ENCODE assay signal across 8 cellular contexts in the genomic region with DNA sequence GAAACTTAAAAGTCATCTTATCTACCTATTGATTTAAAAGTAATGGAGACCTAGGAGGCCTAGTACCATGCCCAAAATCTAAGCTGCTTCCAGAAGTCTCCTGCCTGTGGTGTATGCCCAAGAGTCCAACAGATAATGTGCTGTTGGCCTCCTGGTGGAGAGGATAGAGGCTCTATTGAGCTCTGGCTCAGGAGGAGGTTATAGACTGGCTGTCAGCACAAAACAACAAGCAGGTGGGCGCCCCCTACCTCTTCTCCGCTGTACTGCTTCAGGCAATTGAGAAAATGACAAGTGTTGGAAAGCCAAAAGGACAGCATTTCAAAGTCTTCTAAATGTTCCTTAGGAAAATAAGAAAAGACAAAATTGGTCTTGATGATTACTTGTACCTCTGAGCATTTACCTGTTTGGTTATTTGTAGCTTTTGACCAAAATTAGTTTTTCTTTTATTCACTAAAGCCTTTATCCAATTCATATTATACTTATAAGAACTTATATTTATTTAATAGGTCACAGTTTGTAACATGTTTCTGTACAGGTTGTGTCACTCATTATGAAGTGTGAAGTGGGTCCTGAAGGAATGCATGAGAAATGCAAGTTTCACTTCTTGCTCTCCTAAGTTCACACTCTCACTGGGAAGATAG. TPM values are rescaled to one million over a fixed set of nuclear protein-coding genes. Genes with fewer than 3 reads are reported as not detected.
DNase-seq lines count a peak whose midpoint lies in the region; ATAC-seq and TF ChIP-seq lines count a peak whose summit lies in the region.

No MANE protein-coding gene starts in this region.

- DNase-seq in EH (ENCODE audit: low read depth) = peak; percentile 80
- DNase-seq in T follicular helper cell (ENCODE audit: low read depth) = peak; percentile 66
- peak; percentile 51 for DNase-seq in adipocyte (ENCODE audit: low read depth)
- DNase-seq in hepatocyte (ENCODE audit: low spot score) = peak; percentile 77
- peak; percentile 82 for DNase-seq in stimulated activated CD4-positive, alpha-beta T cell treated with anti-CD3 and anti-CD28 coated beads, Interleukin-15, amount 100 ng/mL, for 24 hours

- WGBS in hepatocyte (ENCODE audit: low lambda C conversion rate, missing lambda C conversion rate) = 5% methylated on average over 2 of the region's 2 CpGs

- H3K9me3 ChIP-seq in adipocyte (ENCODE audit: control insufficient read depth, low read length) (no peaks in the 10 kb centered on the region), hepatocyte (ENCODE audit: low read depth) (no peaks in the 10 kb centered on the region)

- H3K79me2 ChIP-seq in hepatocyte = no peaks in the 10 kb centered on the region

- H2AFZ ChIP-seq in hepatocyte = no peak overlapping the region

- no peak overlapping the region for H3K9ac ChIP-seq in adipocyte (ENCODE audit: low read length)

- H3K4me2 ChIP-seq in hepatocyte = no peak overlapping the region

- H3K4me1 ChIP-seq in adipocyte (ENCODE audit: control insufficient read depth, insufficient read depth, low read length) (no peaks in the 10 kb centered on the region), hepatocyte (ENCODE audit: insufficient read depth) (no peaks in the 10 kb centered on the region)

- no peak overlapping the region for H3K4me3 ChIP-seq in adipocyte (ENCODE audit: low read length)
- H3K4me3 ChIP-seq in hepatocyte = no peak overlapping the region

- no peaks in the 10 kb centered on the region for H3K27me3 ChIP-seq in adipocyte (replicated peaks; ENCODE audit: control insufficient read depth, insufficient read depth, low read length)
- H3K27me3 ChIP-seq in hepatocyte = no peaks in the 10 kb centered on the region

- peak; percentile 68 for ATAC-seq in GM21717 (IDR thresholded peaks at IDR 0.05; ENCODE audit: unreplicated experiment)
- ATAC-seq in HG03457 (IDR thresholded peaks at IDR 0.05; ENCODE audit: unreplicated experiment) = no peak

- H3K36me3 ChIP-seq in adipocyte (ENCODE audit: control insufficient read depth, insufficient read depth, low read length, severe bottlenecking) = no peaks in the 10 kb centered on the region
- H3K36me3 ChIP-seq in hepatocyte (replicated peaks; ENCODE audit: insufficient read depth, low read depth) = no peaks in the 10 kb centered on the region

- H4K20me1 ChIP-seq in hepatocyte (ENCODE audit: insufficient read depth, poor library complexity, severe bottlenecking) = no peaks in the 10 kb centered on the region

- H3K9me2 ChIP-seq in hepatocyte (replicated peaks; ENCODE audit: insufficient read depth) = no peaks in the 10 kb centered on the region

- H3K27ac ChIP-seq in hepatocyte = no peak overlapping the region

- TF ChIP-seq CTCF in LNCAP (IDR thresholded peaks at IDR 0.05) (peak; percentile 85), hepatocyte (IDR thresholded peaks at IDR 0.05; ENCODE audit: poor library complexity) (peak; percentile 65)

RNA-seq across cellular contexts. Expression of a gene that starts 17.2 kb away (rescaled TPM):
- 18.9 and 21.6 TPM in 2 replicates for total RNA-seq in hepatocyte
- polyA plus RNA-seq in hepatocyte = 20.1 and 21.3 TPM in 2 replicates
